ENCODE assay signal across 1 cellular context in genomic region chr2:241142063-241142462, GRCh38.
TF ChIP-seq lines count a peak whose summit lies in the region.

No MANE protein-coding gene starts in this region.

TF ChIP-seq in GM12878, 131 proteins besides CTCF, POLR2A, EP300 and RAD21:
- peak; percentile 13; the same call in 1 of the 2 replicates for TF ChIP-seq SPI1 (IDR thresholded peaks at IDR 0.05; ENCODE audit: borderline replicate concordance, insufficient read depth, low read depth, low read length)
- TF ChIP-seq, protein P1, sequence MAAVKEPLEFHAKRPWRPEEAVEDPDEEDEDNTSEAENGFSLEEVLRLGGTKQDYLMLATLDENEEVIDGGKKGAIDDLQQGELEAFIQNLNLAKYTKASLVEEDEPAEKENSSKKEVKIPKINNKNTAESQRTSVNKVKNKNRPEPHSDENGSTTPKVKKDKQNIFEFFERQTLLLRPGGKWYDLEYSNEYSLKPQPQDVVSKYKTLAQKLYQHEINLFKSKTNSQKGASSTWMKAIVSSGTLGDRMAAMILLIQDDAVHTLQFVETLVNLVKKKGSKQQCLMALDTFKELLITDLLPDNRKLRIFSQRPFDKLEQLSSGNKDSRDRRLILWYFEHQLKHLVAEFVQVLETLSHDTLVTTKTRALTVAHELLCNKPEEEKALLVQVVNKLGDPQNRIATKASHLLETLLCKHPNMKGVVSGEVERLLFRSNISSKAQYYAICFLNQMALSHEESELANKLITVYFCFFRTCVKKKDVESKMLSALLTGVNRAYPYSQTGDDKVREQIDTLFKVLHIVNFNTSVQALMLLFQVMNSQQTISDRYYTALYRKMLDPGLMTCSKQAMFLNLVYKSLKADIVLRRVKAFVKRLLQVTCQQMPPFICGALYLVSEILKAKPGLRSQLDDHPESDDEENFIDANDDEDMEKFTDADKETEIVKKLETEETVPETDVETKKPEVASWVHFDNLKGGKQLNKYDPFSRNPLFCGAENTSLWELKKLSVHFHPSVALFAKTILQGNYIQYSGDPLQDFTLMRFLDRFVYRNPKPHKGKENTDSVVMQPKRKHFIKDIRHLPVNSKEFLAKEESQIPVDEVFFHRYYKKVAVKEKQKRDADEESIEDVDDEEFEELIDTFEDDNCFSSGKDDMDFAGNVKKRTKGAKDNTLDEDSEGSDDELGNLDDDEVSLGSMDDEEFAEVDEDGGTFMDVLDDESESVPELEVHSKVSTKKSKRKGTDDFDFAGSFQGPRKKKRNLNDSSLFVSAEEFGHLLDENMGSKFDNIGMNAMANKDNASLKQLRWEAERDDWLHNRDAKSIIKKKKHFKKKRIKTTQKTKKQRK (IDR thresholded peaks at IDR 0.05; ENCODE audit: low read depth, low read length) = no peak
